17 cellular contexts compared by ENCODE assay signal in the genomic region with DNA sequence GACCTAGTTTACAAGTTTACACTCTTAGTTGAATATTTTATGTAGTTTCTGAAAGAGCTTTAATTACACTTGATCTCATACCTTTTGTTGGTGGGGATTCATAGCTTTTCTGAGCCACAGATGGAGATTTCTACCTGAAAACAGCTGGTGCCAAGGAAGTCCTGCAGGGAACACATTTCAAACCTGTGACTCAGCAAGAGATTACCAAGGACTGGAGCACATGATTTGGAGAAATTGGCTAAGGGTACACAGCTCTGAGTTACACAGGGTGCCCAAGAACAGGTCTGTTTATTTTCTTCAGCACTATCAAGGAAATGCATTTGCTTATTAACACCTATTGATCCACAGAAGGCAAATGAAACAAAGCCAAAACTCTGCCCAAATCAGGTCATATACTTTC.
A peak's percentile ranks its signal among the peaks of the same experiment; 100 is the strongest.
DNase-seq lines count a peak whose midpoint lies in the region; ATAC-seq and TF ChIP-seq lines count a peak whose summit lies in the region.
"Had no signal": no experiment of that assay in that cellular context is flagged by ENCODE, and none has a peak within 500 bp of the region (broad histone marks: within the 10 kb centered on the region; RNA-seq: fewer than 3 reads in every experiment).

No MANE protein-coding gene starts in this region.

- no peaks in the 10 kb centered on the region; the same call in 2 of the 3 replicates for H3K36me3 Mint-ChIP-seq in GM23338 (ENCODE audit: low read depth)

- no peak overlapping the region for H3K4me3 Mint-ChIP-seq in GM23338

- TF ChIP-seq POLR2A in heart left ventricle (IDR thresholded peaks at IDR 0.05), result no peak

- DNase-seq in GM23338 (ENCODE audit: low spot score) (peak; percentile 18), NT2/D1 (ENCODE audit: low read depth, low spot score) (peak; percentile 15), epithelial cell of proximal tubule (ENCODE audit: low read depth) (peak; percentile 9), omental fat pad (ENCODE audit: low spot score) (no peak), heart left ventricle (no peak), hypothalamus (lab: John Stamatoyannopoulos, UW) (no peak), HAP-1 (ENCODE audit: low spot score in 2 of 2) (no peak)
- no peak for DNase-seq in stimulated activated naive CD4-positive, alpha-beta T cell (lab: John Stamatoyannopoulos, UW)
- DNase-seq: BE2C; DMS153; effector memory CD4-positive, alpha-beta T cell; foreskin melanocyte; left colon; OCI-M1; psoas muscle; SK-N-SH had no signal

- H3K27ac Mint-ChIP-seq in GM23338, result peak overlapping the region; percentile 77

- H3K9me3 ChIP-seq in NT2/D1 (ENCODE audit: insufficient read depth, low read length) (no peaks in the 10 kb centered on the region), heart left ventricle (no peaks in the 10 kb centered on the region), HAP-1 (no peaks in the 10 kb centered on the region)
- H3K9me3 ChIP-seq: ascending aorta, BE2C, psoas muscle, SK-N-SH had no signal

- peaks cover 2% of the 10 kb centered on the region for H3K27me3 Mint-ChIP-seq in GM23338 (ENCODE audit: insufficient read depth, low read depth, poor library complexity)

- H3K4me2 ChIP-seq in GM23338, result no peak overlapping the region
- H3K4me2 ChIP-seq: SK-N-SH had no signal

- H3K27me3 ChIP-seq in GM23338 (ENCODE audit: insufficient read depth) (no peaks in the 10 kb centered on the region), NT2/D1 (ENCODE audit: insufficient read depth, insufficient read length) (no peaks in the 10 kb centered on the region), heart left ventricle (no peaks in the 10 kb centered on the region), HAP-1 (ENCODE audit: low read depth) (no peaks in the 10 kb centered on the region)
- H3K27me3 ChIP-seq: ascending aorta, BE2C had no signal

- H3F3A ChIP-seq in GM23338 (replicated peaks; ENCODE audit: low read depth), result no peaks in the 10 kb centered on the region; the same call in 1 of the 2 replicates

- no peak overlapping the region for H3K9ac ChIP-seq in NT2/D1 (ENCODE audit: insufficient read length, low read depth)
- H3K9ac ChIP-seq: SK-N-SH had no signal

- ATAC-seq in GM23338 (no peak; the same call in 2 of the 3 replicates), omental fat pad (ENCODE audit: low FRiP score) (peak; percentile 70), heart left ventricle (no peak)
- ATAC-seq: left colon, psoas muscle had no signal

- H2AFZ ChIP-seq in GM23338, result peak overlapping the region; percentile 63; the same call in 1 of the 2 replicates

- H3K9me3 Mint-ChIP-seq in GM23338, result no peaks in the 10 kb centered on the region; the same call in 2 of the 3 replicates

- TF ChIP-seq CTCF in GM23338 (conservative IDR thresholded peaks at IDR 0.05; ENCODE audit: low read depth in 2 of 2) (no peak), epithelial cell of proximal tubule (conservative IDR thresholded peaks at IDR 0.05; ENCODE audit: low read depth, low read length) (no peak), omental fat pad (IDR thresholded peaks at IDR 0.05) (no peak), heart left ventricle (IDR thresholded peaks at IDR 0.05) (no peak)

- H3K4me3 ChIP-seq in GM23338, result no peak overlapping the region
- no peak overlapping the region for H3K4me3 ChIP-seq in NT2/D1 (ENCODE audit: insufficient read length, low read depth)
- no peak overlapping the region for H3K4me3 ChIP-seq in epithelial cell of proximal tubule (ENCODE audit: low read depth, low read length)
- no peak overlapping the region for H3K4me3 ChIP-seq in heart left ventricle
- no peak overlapping the region for H3K4me3 ChIP-seq in HAP-1
- H3K4me3 ChIP-seq: ascending aorta, psoas muscle had no signal

- in situ Hi-C loops in HAP-1 (cut with MboI; ENCODE audit: low sequenced_read_pairs), result no loop called here

- no peaks in the 10 kb centered on the region for H3K9me2 ChIP-seq in GM23338 (ENCODE audit: insufficient read depth)
- H3K9me2 ChIP-seq: SK-N-SH had no signal

- H3K79me2 ChIP-seq in GM23338 (replicated peaks; ENCODE audit: insufficient read depth), result no peaks in the 10 kb centered on the region

- H4K20me1 ChIP-seq in GM23338 (replicated peaks; ENCODE audit: insufficient read depth), result no peaks in the 10 kb centered on the region

- H3K27ac ChIP-seq in GM23338 (ENCODE audit: low read depth), result peak overlapping the region; percentile 36; the same call in 1 of the 2 replicates
- no peak overlapping the region for H3K27ac ChIP-seq in heart left ventricle
- H3K27ac ChIP-seq: ascending aorta, psoas muscle had no signal

- peaks cover 15% of the 10 kb centered on the region for H3K4me1 Mint-ChIP-seq in GM23338

- intact Hi-C loops in heart left ventricle (cut with DNase I), result no loop called here

- peaks cover 7% of the 10 kb centered on the region; the same call in 1 of the 2 replicates for H3K4me1 ChIP-seq in GM23338 (ENCODE audit: insufficient read depth)
- H3K4me1 ChIP-seq in NT2/D1 (ENCODE audit: insufficient read depth, insufficient read length), result no peaks in the 10 kb centered on the region
- no peaks in the 10 kb centered on the region for H3K4me1 ChIP-seq in heart left ventricle
- no peaks in the 10 kb centered on the region for H3K4me1 ChIP-seq in HAP-1
- H3K4me1 ChIP-seq: ascending aorta, BE2C, psoas muscle had no signal

- H3K36me3 ChIP-seq in GM23338 (ENCODE audit: insufficient read depth) (no peaks in the 10 kb centered on the region), NT2/D1 (ENCODE audit: insufficient read depth, insufficient read length, low read length) (no peaks in the 10 kb centered on the region), heart left ventricle (no peaks in the 10 kb centered on the region), HAP-1 (replicated peaks) (no peaks in the 10 kb centered on the region)
- H3K36me3 ChIP-seq: ascending aorta, BE2C had no signal

TF ChIP-seq in GM23338, 12 proteins besides CTCF, POLR2A, EP300 and RAD21 (continues in another document):
- TF ChIP-seq ZNF331 (CRISPR knock-in tag; IDR thresholded peaks at IDR 0.05; ENCODE audit: low read depth) (no peak), ZNF114 (CRISPR knock-in tag; IDR thresholded peaks at IDR 0.05) (no peak), POLR2AphosphoS5 (IDR thresholded peaks at IDR 0.05; ENCODE audit: low read depth) (no peak), EZH2 (IDR thresholded peaks at IDR 0.05; ENCODE audit: low read depth, unreplicated experiment) (no peak), NANOG (IDR thresholded peaks at IDR 0.05; ENCODE audit: borderline replicate concordance) (no peak), CREB1 (CRISPR knock-in tag; IDR thresholded peaks at IDR 0.05; ENCODE audit: low read depth) (no peak), STAT1 (IDR thresholded peaks at IDR 0.05; ENCODE audit: unreplicated experiment) (no peak)
- TF ChIP-seq, protein P1, sequence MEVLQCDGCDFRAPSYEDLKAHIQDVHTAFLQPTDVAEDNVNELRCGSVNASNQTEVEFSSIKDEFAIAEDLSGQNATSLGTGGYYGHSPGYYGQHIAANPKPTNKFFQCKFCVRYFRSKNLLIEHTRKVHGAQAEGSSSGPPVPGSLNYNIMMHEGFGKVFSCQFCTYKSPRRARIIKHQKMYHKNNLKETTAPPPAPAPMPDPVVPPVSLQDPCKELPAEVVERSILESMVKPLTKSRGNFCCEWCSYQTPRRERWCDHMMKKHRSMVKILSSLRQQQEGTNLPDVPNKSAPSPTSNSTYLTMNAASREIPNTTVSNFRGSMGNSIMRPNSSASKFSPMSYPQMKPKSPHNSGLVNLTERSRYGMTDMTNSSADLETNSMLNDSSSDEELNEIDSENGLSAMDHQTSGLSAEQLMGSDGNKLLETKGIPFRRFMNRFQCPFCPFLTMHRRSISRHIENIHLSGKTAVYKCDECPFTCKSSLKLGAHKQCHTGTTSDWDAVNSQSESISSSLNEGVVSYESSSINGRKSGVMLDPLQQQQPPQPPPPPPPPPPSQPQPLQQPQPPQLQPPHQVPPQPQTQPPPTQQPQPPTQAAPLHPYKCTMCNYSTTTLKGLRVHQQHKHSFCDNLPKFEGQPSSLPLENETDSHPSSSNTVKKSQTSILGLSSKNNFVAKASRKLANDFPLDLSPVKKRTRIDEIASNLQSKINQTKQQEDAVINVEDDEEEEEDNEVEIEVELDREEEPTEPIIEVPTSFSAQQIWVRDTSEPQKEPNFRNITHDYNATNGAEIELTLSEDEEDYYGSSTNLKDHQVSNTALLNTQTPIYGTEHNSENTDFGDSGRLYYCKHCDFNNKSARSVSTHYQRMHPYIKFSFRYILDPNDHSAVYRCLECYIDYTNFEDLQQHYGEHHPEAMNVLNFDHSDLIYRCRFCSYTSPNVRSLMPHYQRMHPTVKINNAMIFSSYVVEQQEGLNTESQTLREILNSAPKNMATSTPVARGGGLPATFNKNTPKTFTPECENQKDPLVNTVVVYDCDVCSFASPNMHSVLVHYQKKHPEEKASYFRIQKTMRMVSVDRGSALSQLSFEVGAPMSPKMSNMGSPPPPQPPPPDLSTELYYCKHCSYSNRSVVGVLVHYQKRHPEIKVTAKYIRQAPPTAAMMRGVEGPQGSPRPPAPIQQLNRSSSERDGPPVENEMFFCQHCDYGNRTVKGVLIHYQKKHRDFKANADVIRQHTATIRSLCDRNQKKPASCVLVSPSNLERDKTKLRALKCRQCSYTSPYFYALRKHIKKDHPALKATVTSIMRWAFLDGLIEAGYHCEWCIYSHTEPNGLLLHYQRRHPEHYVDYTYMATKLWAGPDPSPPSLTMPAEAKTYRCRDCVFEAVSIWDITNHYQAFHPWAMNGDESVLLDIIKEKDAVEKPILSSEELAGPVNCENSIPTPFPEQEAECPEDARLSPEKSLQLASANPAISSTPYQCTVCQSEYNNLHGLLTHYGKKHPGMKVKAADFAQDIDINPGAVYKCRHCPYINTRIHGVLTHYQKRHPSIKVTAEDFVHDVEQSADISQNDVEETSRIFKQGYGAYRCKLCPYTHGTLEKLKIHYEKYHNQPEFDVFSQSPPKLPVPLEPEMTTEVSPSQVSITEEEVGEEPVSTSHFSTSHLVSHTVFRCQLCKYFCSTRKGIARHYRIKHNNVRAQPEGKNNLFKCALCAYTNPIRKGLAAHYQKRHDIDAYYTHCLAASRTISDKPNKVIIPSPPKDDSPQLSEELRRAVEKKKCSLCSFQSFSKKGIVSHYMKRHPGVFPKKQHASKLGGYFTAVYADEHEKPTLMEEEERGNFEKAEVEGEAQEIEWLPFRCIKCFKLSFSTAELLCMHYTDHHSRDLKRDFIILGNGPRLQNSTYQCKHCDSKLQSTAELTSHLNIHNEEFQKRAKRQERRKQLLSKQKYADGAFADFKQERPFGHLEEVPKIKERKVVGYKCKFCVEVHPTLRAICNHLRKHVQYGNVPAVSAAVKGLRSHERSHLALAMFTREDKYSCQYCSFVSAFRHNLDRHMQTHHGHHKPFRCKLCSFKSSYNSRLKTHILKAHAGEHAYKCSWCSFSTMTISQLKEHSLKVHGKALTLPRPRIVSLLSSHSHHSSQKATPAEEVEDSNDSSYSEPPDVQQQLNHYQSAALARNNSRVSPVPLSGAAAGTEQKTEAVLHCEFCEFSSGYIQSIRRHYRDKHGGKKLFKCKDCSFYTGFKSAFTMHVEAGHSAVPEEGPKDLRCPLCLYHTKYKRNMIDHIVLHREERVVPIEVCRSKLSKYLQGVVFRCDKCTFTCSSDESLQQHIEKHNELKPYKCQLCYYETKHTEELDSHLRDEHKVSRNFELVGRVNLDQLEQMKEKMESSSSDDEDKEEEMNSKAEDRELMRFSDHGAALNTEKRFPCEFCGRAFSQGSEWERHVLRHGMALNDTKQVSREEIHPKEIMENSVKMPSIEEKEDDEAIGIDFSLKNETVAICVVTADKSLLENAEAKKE (CRISPR knock-in tag; IDR thresholded peaks at IDR 0.05), result no peak

Comparison
In these comparisons a context has a peak if more than half of its experiments do, and no peak if none do; other contexts are left out.
1. DNase-seq: peak in GM23338 (single experiment), NT2/D1 (single experiment) and epithelial cell of proximal tubule (single experiment); none in omental fat pad (single experiment), heart left ventricle (0 of 5), stimulated activated naive CD4-positive, alpha-beta T cell (0 of 6), hypothalamus (0 of 51) and HAP-1 (0 of 2).